27 cellular contexts compared by ENCODE assay signal in the genomic region with DNA sequence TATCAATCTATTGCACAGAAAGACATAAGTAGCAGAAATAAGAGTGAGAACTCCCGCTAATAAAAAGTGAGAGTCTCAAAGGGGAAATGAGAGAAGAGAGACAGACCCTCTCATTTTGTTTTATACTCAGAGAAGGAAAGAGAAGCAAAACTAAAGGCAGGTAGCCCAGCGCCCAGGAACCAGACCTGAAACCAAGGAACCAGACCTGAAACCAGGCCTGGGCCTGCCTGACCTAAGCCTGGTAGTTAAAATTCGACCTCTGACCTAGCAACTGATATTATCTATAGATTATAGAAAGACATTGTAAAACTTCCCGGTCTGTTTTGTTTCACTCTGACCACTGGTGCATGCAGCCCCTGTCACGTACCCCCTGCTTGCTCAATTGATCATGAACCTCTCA.
DNase-seq lines count a peak whose midpoint lies in the region; ATAC-seq and TF ChIP-seq lines count a peak whose summit lies in the region.
"Had no signal": no experiment of that assay in that cellular context is flagged by ENCODE, and none has a peak within 500 bp of the region (broad histone marks: within the 10 kb centered on the region; RNA-seq: fewer than 3 reads in every experiment).

No MANE protein-coding gene starts in this region.

- no peaks in the 10 kb centered on the region for H3K9me3 Mint-ChIP-seq in activated T-cell treated with anti-CD3 and anti-CD28 coated beads, Interleukin-2, amount 50 U/mL, for 24 hours
- H3K9me3 Mint-ChIP-seq: natural killer cell treated with Interleukin-12 subunit alpha and Interleukin-12 subunit beta and Interleukin-15 and Interleukin-18, amount 100 ng/mL, for 72 hours; stimulated activated effector memory CD8-positive, alpha-beta T cell treated with anti-CD3 and anti-CD28 coated beads, Interleukin-12 subunit alpha, Interleukin-12 subunit beta, amount 100 ng/mL, for 72 hours had no signal

- H3K27ac Mint-ChIP-seq in activated T-cell treated with anti-CD3 and anti-CD28 coated beads, Interleukin-2, amount 50 U/mL, for 24 hours: no peak overlapping the region
- H3K27ac Mint-ChIP-seq: HFFc6; natural killer cell treated with Interleukin-12 subunit alpha and Interleukin-12 subunit beta and Interleukin-15 and Interleukin-18, amount 100 ng/mL, for 72 hours; stimulated activated effector memory CD8-positive, alpha-beta T cell treated with anti-CD3 and anti-CD28 coated beads, Interleukin-12 subunit alpha, Interleukin-12 subunit beta, amount 100 ng/mL, for 72 hours had no signal

- no peak overlapping the region for H2AFZ ChIP-seq in OCI-LY3 (ENCODE audit: low read depth, low read length)

- intact Hi-C loops in posterior cingulate gyrus (cut with DNase I): no loop called here

- no peaks in the 10 kb centered on the region for H4K20me1 ChIP-seq in OCI-LY3 (ENCODE audit: insufficient read depth, low read length)

- H3K36me3 ChIP-seq in GM06990 (ENCODE audit: control insufficient read depth, insufficient read depth, low read length) (no peaks in the 10 kb centered on the region), OCI-LY3 (replicated peaks; ENCODE audit: low read depth, low read length) (no peaks in the 10 kb centered on the region)
- no peaks in the 10 kb centered on the region for H3K36me3 ChIP-seq in effector memory CD4-positive, alpha-beta T cell (ENCODE audit: control insufficient read depth, insufficient read depth, low read length)

- peaks cover 42% of the 10 kb centered on the region for H3K4me1 ChIP-seq in OCI-LY3 (ENCODE audit: low read length)
- H3K4me1 ChIP-seq in effector memory CD4-positive, alpha-beta T cell (ENCODE audit: control insufficient read depth, insufficient read depth, low read length, poor library complexity, severe bottlenecking): no peaks in the 10 kb centered on the region

- no peaks in the 10 kb centered on the region for H3K27me3 Mint-ChIP-seq in activated T-cell treated with anti-CD3 and anti-CD28 coated beads, Interleukin-2, amount 50 U/mL, for 24 hours
- H3K27me3 Mint-ChIP-seq: natural killer cell treated with Interleukin-12 subunit alpha and Interleukin-12 subunit beta and Interleukin-15 and Interleukin-18, amount 100 ng/mL, for 72 hours had no signal

- peak overlapping the region; percentile 72 for H3K4me2 ChIP-seq in OCI-LY3 (ENCODE audit: low read length)

- H3K4me1 Mint-ChIP-seq in activated T-cell treated with anti-CD3 and anti-CD28 coated beads, Interleukin-2, amount 50 U/mL, for 24 hours (ENCODE audit: low read depth): no peaks in the 10 kb centered on the region
- H3K4me1 Mint-ChIP-seq: stimulated activated effector memory CD8-positive, alpha-beta T cell treated with anti-CD3 and anti-CD28 coated beads, Interleukin-12 subunit alpha, Interleukin-12 subunit beta, amount 100 ng/mL, for 72 hours had no signal

- peak; percentile 36 for DNase-seq in GM06990 (ENCODE audit: extremely low read depth, insufficient read length)
- DNase-seq in posterior cingulate gyrus: no peak
- no peak for DNase-seq in activated T-cell treated with anti-CD3 and anti-CD28 coated beads, Interleukin-2, amount 50 U/mL, for 24 hours
- no peak for DNase-seq in effector memory CD4-positive, alpha-beta T cell
- DNase-seq: 8988T; activated CD4-positive, CD25-positive, alpha-beta regulatory T cell; activated naive CD4-positive, alpha-beta T cell treated with Interleukin-2 at 50 U/mL for 16 hours; C1 segment of cervical spinal cord; DMS153; effector CD8-positive, alpha-beta T cell; GOT3; HFFc6; hypothalamus; left cardiac atrium; NCI-H1092; NCI-H1694; occipital lobe; T-helper 1 cell had no signal

- TF ChIP-seq CTCF in GM06990 (IDR thresholded peaks at IDR 0.05; ENCODE audit: insufficient read depth, low read length, poor library complexity, severe bottlenecking) (no peak), OCI-LY3 (IDR thresholded peaks at IDR 0.05; ENCODE audit: low read depth, low read length) (no peak)

- peak overlapping the region; percentile 58 for H3K9ac ChIP-seq in OCI-LY3 (ENCODE audit: low read length)

- H3K9me3 ChIP-seq in OCI-LY3 (ENCODE audit: insufficient read depth, low read length): no peaks in the 10 kb centered on the region
- H3K9me3 ChIP-seq in effector memory CD4-positive, alpha-beta T cell (ENCODE audit: control insufficient read depth, low read length): no peaks in the 10 kb centered on the region

- no peaks in the 10 kb centered on the region for H3K36me3 Mint-ChIP-seq in activated T-cell treated with anti-CD3 and anti-CD28 coated beads, Interleukin-2, amount 50 U/mL, for 24 hours (ENCODE audit: low read depth)
- H3K36me3 Mint-ChIP-seq: natural killer cell treated with Interleukin-12 subunit alpha and Interleukin-12 subunit beta and Interleukin-15 and Interleukin-18, amount 100 ng/mL, for 72 hours; stimulated activated effector memory CD8-positive, alpha-beta T cell treated with anti-CD3 and anti-CD28 coated beads, Interleukin-12 subunit alpha, Interleukin-12 subunit beta, amount 100 ng/mL, for 72 hours had no signal

- ATAC-seq in GM18907 (IDR thresholded peaks at IDR 0.05; ENCODE audit: unreplicated experiment) (peak; percentile 40), HG02798 (IDR thresholded peaks at IDR 0.05; ENCODE audit: poor library complexity, unreplicated experiment) (peak; percentile 64), HG03280 (IDR thresholded peaks at IDR 0.05; ENCODE audit: unreplicated experiment) (no peak)
- ATAC-seq: K562; left cardiac atrium; natural killer cell treated with Interleukin-12 subunit alpha and Interleukin-12 subunit beta and Interleukin-15 and Interleukin-18, amount 100 ng/mL, for 72 hours; stimulated activated effector memory CD8-positive, alpha-beta T cell treated with anti-CD3 and anti-CD28 coated beads, Interleukin-12 subunit alpha, Interleukin-12 subunit beta, amount 100 ng/mL, for 72 hours had no signal

- H3K79me2 ChIP-seq in OCI-LY3 (ENCODE audit: low read length): no peaks in the 10 kb centered on the region

- H3K4me3 Mint-ChIP-seq in activated T-cell treated with anti-CD3 and anti-CD28 coated beads, Interleukin-2, amount 50 U/mL, for 24 hours: no peak overlapping the region
- H3K4me3 Mint-ChIP-seq: HFFc6; natural killer cell treated with Interleukin-12 subunit alpha and Interleukin-12 subunit beta and Interleukin-15 and Interleukin-18, amount 100 ng/mL, for 72 hours; stimulated activated effector memory CD8-positive, alpha-beta T cell treated with anti-CD3 and anti-CD28 coated beads, Interleukin-12 subunit alpha, Interleukin-12 subunit beta, amount 100 ng/mL, for 72 hours had no signal

- H3K27me3 ChIP-seq in GM06990 (replicated peaks; ENCODE audit: control insufficient read depth, insufficient read depth, low read length) (no peaks in the 10 kb centered on the region), OCI-LY3 (ENCODE audit: low read depth, low read length) (no peaks in the 10 kb centered on the region)
- no peaks in the 10 kb centered on the region for H3K27me3 ChIP-seq in effector memory CD4-positive, alpha-beta T cell (replicated peaks; ENCODE audit: control insufficient read depth, insufficient read depth, low read length, poor library complexity, severe bottlenecking)

- H3K27ac ChIP-seq in OCI-LY3 (ENCODE audit: low read length): peak overlapping the region; percentile 80
- no peak overlapping the region for H3K27ac ChIP-seq in effector memory CD4-positive, alpha-beta T cell (ENCODE audit: insufficient read depth, low read length, poor library complexity, severe bottlenecking)
- H3K27ac ChIP-seq: coronary artery, RWPE1 had no signal

- H3K4me3 ChIP-seq in GM06990 (replicated peaks; ENCODE audit: low read depth, low read length) (no peak overlapping the region), OCI-LY3 (ENCODE audit: low read length) (peak overlapping the region; percentile 54)
- H3K4me3 ChIP-seq in effector memory CD4-positive, alpha-beta T cell (ENCODE audit: insufficient read depth, low read depth, low read length, poor library complexity, severe bottlenecking): no peak overlapping the region
- H3K4me3 ChIP-seq: coronary artery, K562 had no signal
